Comparison of ENCODE assay signal across 24 cellular contexts in the genomic region with DNA sequence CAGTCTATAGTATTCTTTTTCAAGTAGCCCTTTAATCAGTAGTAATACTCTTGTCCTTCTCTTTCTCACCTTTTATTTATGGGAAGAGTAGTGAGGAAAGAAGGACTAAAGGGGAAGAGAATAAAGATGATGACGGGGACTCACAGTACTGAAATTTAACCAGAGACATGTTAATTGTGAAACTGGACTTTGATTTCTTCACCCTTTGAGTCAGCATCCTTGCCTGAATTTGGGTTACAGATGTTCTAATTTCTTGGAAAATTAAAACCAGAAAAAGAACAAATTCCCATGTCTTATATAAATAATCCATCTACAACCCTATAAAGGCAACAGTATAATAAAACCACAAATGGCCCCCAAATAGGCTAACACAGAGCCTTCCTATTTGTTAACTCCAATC. TPM values are rescaled to one million over a fixed set of nuclear protein-coding genes. Genes with fewer than 3 reads are reported as not detected.
"Had no signal": no experiment of that assay in that cellular context is flagged by ENCODE, and none has a peak within 500 bp of the region (broad histone marks: within the 10 kb centered on the region; RNA-seq: fewer than 3 reads in every experiment).

No MANE protein-coding gene starts in this region.

- DNase-seq: activated CD4-positive, alpha-beta memory T cell treated with anti-CD3 and anti-CD28 coated beads, Interleukin-2, amount 10 ng/mL, durations not matched to agents 7 days and 5 days; activated CD4-positive, alpha-beta T cell treated with anti-CD3 and anti-CD28 coated beads for 48 hours; activated CD4-positive, CD25-positive, alpha-beta regulatory T cell; activated CD8-positive, alpha-beta memory T cell treated with anti-CD3 and anti-CD28 coated beads, Interleukin-2, amount 10 ng/mL, durations not matched to agents 7 days and 5 days; activated naive CD4-positive, alpha-beta T cell treated with anti-CD3 and anti-CD28 coated beads for 36 hours; activated T-cell treated with anti-CD3 and anti-CD28 coated beads, Interleukin-2, amount 50 U/mL, for 24 hours; effector CD8-positive, alpha-beta T cell; gastrocnemius medialis; heart right ventricle; left lung; nephron progenitor cell; nucleus accumbens; stimulated activated CD4-positive, alpha-beta T cell treated with anti-CD3 and anti-CD28 coated beads, Interleukin-12 subunit alpha, Interleukin-12 subunit beta, amount 100 ng/mL, for 4 hours; stimulated activated CD4-positive, alpha-beta T cell treated with anti-CD3 and anti-CD28 coated beads, Interleukin-1b, Interleukin-23, amount 100 ng/mL, for 48 hours; stimulated activated CD8-positive, alpha-beta memory T cell treated with anti-CD3 and anti-CD28 coated beads, Interleukin-4, amount 100 ng/mL, for 48 hours; stimulated activated naive CD4-positive, alpha-beta T cell; T-cell; T-helper 9 cell; uterus had no signal

- ATAC-seq: activated CD8-positive, alpha-beta memory T cell treated with anti-CD3 and anti-CD28 coated beads, Interleukin-2, amount 10 ng/mL, durations not matched to agents 7 days and 5 days; esophagus mucosa; left lung; T-cell had no signal

- H3K27ac Mint-ChIP-seq: activated CD4-positive, alpha-beta memory T cell treated with anti-CD3 and anti-CD28 coated beads, Interleukin-2, amount 10 ng/mL, durations not matched to agents 7 days and 5 days; activated CD8-positive, alpha-beta memory T cell treated with anti-CD3 and anti-CD28 coated beads, Interleukin-2, amount 10 ng/mL, durations not matched to agents 7 days and 5 days; activated naive CD4-positive, alpha-beta T cell treated with anti-CD3 and anti-CD28 coated beads for 36 hours; activated T-cell treated with anti-CD3 and anti-CD28 coated beads, Interleukin-2, amount 50 U/mL, for 24 hours; nephron progenitor cell; T-cell had no signal

- H3K9me3 Mint-ChIP-seq: activated CD4-positive, alpha-beta memory T cell treated with anti-CD3 and anti-CD28 coated beads, Interleukin-2, amount 10 ng/mL, durations not matched to agents 7 days and 5 days; activated naive CD4-positive, alpha-beta T cell treated with anti-CD3 and anti-CD28 coated beads for 36 hours; activated T-cell treated with anti-CD3 and anti-CD28 coated beads, Interleukin-2, amount 50 U/mL, for 24 hours had no signal

- H3K4me3 ChIP-seq: ascending aorta, gastrocnemius medialis, heart right ventricle, left lung, tibial nerve, uterus had no signal

- H3K4me1 Mint-ChIP-seq: activated CD4-positive, alpha-beta memory T cell treated with anti-CD3 and anti-CD28 coated beads, Interleukin-2, amount 10 ng/mL, durations not matched to agents 7 days and 5 days; activated CD8-positive, alpha-beta memory T cell treated with anti-CD3 and anti-CD28 coated beads, Interleukin-2, amount 10 ng/mL, durations not matched to agents 7 days and 5 days; nephron progenitor cell; T-cell had no signal

- H3K36me3 Mint-ChIP-seq: activated CD8-positive, alpha-beta memory T cell treated with anti-CD3 and anti-CD28 coated beads, Interleukin-2, amount 10 ng/mL, durations not matched to agents 7 days and 5 days; T-cell had no signal

- H3K4me3 Mint-ChIP-seq: activated CD4-positive, alpha-beta memory T cell treated with anti-CD3 and anti-CD28 coated beads, Interleukin-2, amount 10 ng/mL, durations not matched to agents 7 days and 5 days; activated CD8-positive, alpha-beta memory T cell treated with anti-CD3 and anti-CD28 coated beads, Interleukin-2, amount 10 ng/mL, durations not matched to agents 7 days and 5 days; activated naive CD4-positive, alpha-beta T cell treated with anti-CD3 and anti-CD28 coated beads for 36 hours; activated T-cell treated with anti-CD3 and anti-CD28 coated beads, Interleukin-2, amount 50 U/mL, for 24 hours; dendritic cell treated with granulocyte-macrophage colony-stimulating factor and Interleukin-4, amounts not matched to agents 40 ng/mL and 50 ng/mL, for 4 days; nephron progenitor cell; T-cell had no signal

- H3K27me3 Mint-ChIP-seq: dendritic cell treated with granulocyte-macrophage colony-stimulating factor and Interleukin-4, amounts not matched to agents 40 ng/mL and 50 ng/mL, for 4 days had no signal

RNA-seq across cellular contexts. Expression of a gene that starts 52.0 kb away (rescaled TPM):
- total RNA-seq: activated CD8-positive, alpha-beta memory T cell treated with anti-CD3 and anti-CD28 coated beads, Interleukin-2, amount 10 ng/mL, durations not matched to agents 7 days and 5 days; activated naive CD4-positive, alpha-beta T cell treated with anti-CD3 and anti-CD28 coated beads for 36 hours; kidney epithelial cell; T-cell had no signal
